ENCODE assay signal across 1 cellular context in genomic region chr11:117618956-117619355, GRCh38.
TF ChIP-seq lines count a peak whose summit lies in the region.

No MANE protein-coding gene starts in this region.

TF ChIP-seq in GM12878, 131 proteins besides CTCF, POLR2A, EP300 and RAD21 (continued from another document):
- TF ChIP-seq, protein P1, sequence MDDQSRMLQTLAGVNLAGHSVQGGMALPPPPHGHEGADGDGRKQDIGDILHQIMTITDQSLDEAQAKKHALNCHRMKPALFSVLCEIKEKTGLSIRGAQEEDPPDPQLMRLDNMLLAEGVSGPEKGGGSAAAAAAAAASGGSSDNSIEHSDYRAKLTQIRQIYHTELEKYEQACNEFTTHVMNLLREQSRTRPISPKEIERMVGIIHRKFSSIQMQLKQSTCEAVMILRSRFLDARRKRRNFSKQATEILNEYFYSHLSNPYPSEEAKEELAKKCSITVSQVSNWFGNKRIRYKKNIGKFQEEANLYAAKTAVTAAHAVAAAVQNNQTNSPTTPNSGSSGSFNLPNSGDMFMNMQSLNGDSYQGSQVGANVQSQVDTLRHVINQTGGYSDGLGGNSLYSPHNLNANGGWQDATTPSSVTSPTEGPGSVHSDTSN (IDR thresholded peaks at IDR 0.05; ENCODE audit: insufficient replicate concordance, low read depth, low read length): no peak
- no peak for TF ChIP-seq NR2F1 (conservative IDR thresholded peaks at IDR 0.05)
